Comparison of ENCODE assay signal across 27 cellular contexts in genomic region chr1:56658254-56658653, GRCh38. TPM values are rescaled to one million over a fixed set of nuclear protein-coding genes. Genes with fewer than 3 reads are reported as not detected.
"Had no signal": no experiment of that assay in that cellular context is flagged by ENCODE, and none has a peak within 500 bp of the region (broad histone marks: within the 10 kb centered on the region; RNA-seq: fewer than 3 reads in every experiment).

No MANE protein-coding gene starts in this region.

- DNase-seq: activated CD4-positive, alpha-beta memory T cell treated with anti-CD3 and anti-CD28 coated beads for 36 hours; activated CD4-positive, alpha-beta T cell treated with anti-CD3 and anti-CD28 coated beads for 36 hours; activated CD4-positive, alpha-beta T cell treated with anti-CD3 and anti-CD28 coated beads, Interleukin-2, amount 10 ng/mL, durations not matched to agents 24 days and 14 days; activated CD4-positive, CD25-positive, alpha-beta regulatory T cell; activated CD4-positive, CD25-positive, alpha-beta regulatory T cell treated with anti-CD3 and anti-CD28 coated beads, Interleukin-2, amount 50 U/mL, for 72 hours; activated CD8-positive, alpha-beta memory T cell treated with anti-CD3 and anti-CD28 coated beads, Interleukin-2, amount 10 ng/mL, durations not matched to agents 7 days and 5 days; activated CD8-positive, alpha-beta memory T cell treated with anti-CD3 and anti-CD28 coated beads, Interleukin-2, amount 50 U/mL, for 4 hours; activated CD8-positive, alpha-beta T cell treated with anti-CD3 and anti-CD28 coated beads, Interleukin-2, amount 10 ng/mL, durations not matched to agents 7 days and 5 days; activated effector memory CD4-positive, alpha-beta T cell treated with anti-CD3 and anti-CD28 coated beads, Interleukin-2, amount 50 U/mL, for 16 hours; activated naive CD4-positive, alpha-beta T cell treated with anti-CD3 and anti-CD28 coated beads for 36 hours; activated T-cell treated with anti-CD3 and anti-CD28 coated beads, Interleukin-2, amount 50 U/mL, for 1 hour; activated T-cell treated with anti-CD3 and anti-CD28 coated beads, Interleukin-2, amount 50 U/mL, for 48 hours; amniotic stem cell; anterior cingulate cortex; brain microvascular endothelial cell; caudate nucleus; colonic mucosa; effector CD8-positive, alpha-beta T cell; esophagus squamous epithelium; foreskin melanocyte; T-helper 2 cell had no signal

- H3K36me3 ChIP-seq: brain microvascular endothelial cell, colonic mucosa, esophagus squamous epithelium had no signal

- ATAC-seq: activated CD4-positive, alpha-beta T cell treated with anti-CD3 and anti-CD28 coated beads for 36 hours; activated CD8-positive, alpha-beta memory T cell treated with anti-CD3 and anti-CD28 coated beads, Interleukin-2, amount 10 ng/mL, durations not matched to agents 7 days and 5 days; activated CD8-positive, alpha-beta T cell treated with anti-CD3 and anti-CD28 coated beads, Interleukin-2, amount 10 ng/mL, durations not matched to agents 7 days and 5 days; activated naive CD4-positive, alpha-beta T cell treated with anti-CD3 and anti-CD28 coated beads, Interleukin-2, amount 50 U/mL, for 72 hours had no signal

- H3K4me3 ChIP-seq: colonic mucosa, esophagus squamous epithelium had no signal

- H3K27ac ChIP-seq: brain microvascular endothelial cell, colonic mucosa, epithelial cell of prostate, esophagus squamous epithelium had no signal

- H3K27me3 ChIP-seq: brain microvascular endothelial cell, colonic mucosa, esophagus squamous epithelium had no signal

- H3K4me1 ChIP-seq: colonic mucosa, esophagus squamous epithelium had no signal

RNA-seq across cellular contexts. Expression of gene PRKAA2, which starts 13.1 kb away (rescaled TPM):
- total RNA-seq: activated CD4-positive, alpha-beta memory T cell treated with anti-CD3 and anti-CD28 coated beads for 36 hours; activated CD4-positive, alpha-beta T cell treated with anti-CD3 and anti-CD28 coated beads, Interleukin-2, amount 10 ng/mL, durations not matched to agents 24 days and 14 days; activated CD8-positive, alpha-beta memory T cell treated with anti-CD3 and anti-CD28 coated beads for 36 hours; activated CD8-positive, alpha-beta memory T cell treated with anti-CD3 and anti-CD28 coated beads, Interleukin-2, amount 10 ng/mL, durations not matched to agents 7 days and 5 days; activated CD8-positive, alpha-beta T cell treated with anti-CD3 and anti-CD28 coated beads, Interleukin-2, amount 10 ng/mL, durations not matched to agents 7 days and 5 days; activated naive CD4-positive, alpha-beta T cell treated with anti-CD3 and anti-CD28 coated beads for 36 hours; activated T-helper 1 cell treated with anti-CD3 and anti-CD28 coated beads, Interleukin-12 subunit alpha, Interleukin-12 subunit beta, Interleukin-2, Interleukin-4 antibody, amounts not matched to agents 30 ng/mL and 10 ng/mL and 1 ng/mL, durations not matched to agents 14 hours and 24 hours and 36 hours; activated T-helper 2 cell treated with anti-CD3 and anti-CD28 coated beads, Interferon-gamma antibody, Interleukin-2, Interleukin-4, amounts not matched to agents 10 μg/mL and 5 μg/mL and 100 μg/mL, durations not matched to agents 14 hours and 24 hours and 36 hours; T-helper 1 cell treated with Interleukin-12 subunit alpha and Interleukin-12 subunit beta and Interleukin-4 antibody, amounts not matched to agents 30 ng/mL and 1 ng/mL, for 36 hours had no signal
